Comparison of ENCODE assay signal across 28 cellular contexts in genomic region chr4:174517502-174517901, GRCh38. TPM values are rescaled to one million over a fixed set of nuclear protein-coding genes. Genes with fewer than 3 reads are reported as not detected.
"Had no signal": no experiment of that assay in that cellular context is flagged by ENCODE, and none has a peak within 500 bp of the region (broad histone marks: within the 10 kb centered on the region; RNA-seq: fewer than 3 reads in every experiment).

No MANE protein-coding gene starts in this region.

- H3K27me3 ChIP-seq: hepatocyte, upper lobe of left lung had no signal

- FAIRE-seq: astrocyte, TTC549 had no signal

- H3K4me3 ChIP-seq: hepatocyte, spleen, thoracic aorta had no signal

- H3K4me3 Mint-ChIP-seq: activated naive CD8-positive, alpha-beta T cell; activated T-cell treated with anti-CD3 and anti-CD28 coated beads, Interleukin-2, amount 50 U/mL, for 4 hours; immature natural killer cell; mesothelial cell of epicardium; natural killer cell had no signal

- H3K36me3 Mint-ChIP-seq: activated naive CD8-positive, alpha-beta T cell; natural killer cell had no signal

- H3K27ac ChIP-seq: hepatocyte, thoracic aorta had no signal

- H3K27ac Mint-ChIP-seq: activated naive CD8-positive, alpha-beta T cell; activated T-helper 2 cell treated with anti-CD3 and anti-CD28 coated beads, Interferon-gamma antibody, Interleukin-2, Interleukin-4, amounts not matched to agents 10 μg/mL and 5 μg/mL and 100 μg/mL, durations not matched to agents 14 hours and 24 hours and 36 hours; immature natural killer cell; mesothelial cell of epicardium; progenitor cell of endocrine pancreas had no signal

- DNase-seq: activated CD4-positive, alpha-beta T cell treated with anti-CD3 and anti-CD28 coated beads for 4 hours; activated CD4-positive, alpha-beta T cell treated with anti-CD3 and anti-CD28 coated beads, Interleukin-2, amount 50 U/mL, for 48 hours; activated CD4-positive, CD25-positive, alpha-beta regulatory T cell; activated CD8-positive, alpha-beta memory T cell treated with anti-CD3 and anti-CD28 coated beads, Interleukin-2, amount 50 U/mL, for 48 hours; activated naive CD4-positive, alpha-beta T cell; activated T-cell treated with anti-CD3 and anti-CD28 coated beads, Interleukin-2, amount 50 U/mL, for 4 hours; central memory CD4-positive, alpha-beta T cell; dermis blood vessel endothelial cell; effector CD8-positive, alpha-beta T cell; foreskin melanocyte; immature natural killer cell; mammary epithelial cell; natural killer cell; retina; spleen; stimulated activated CD4-positive, alpha-beta T cell treated with anti-CD3 and anti-CD28 coated beads, Interleukin-4, amount 100 ng/mL, for 1 hour; stimulated activated naive CD4-positive, alpha-beta T cell treated with Interleukin-2 at 50 U/mL for 16 hours; upper lobe of left lung had no signal

- H3K9me3 Mint-ChIP-seq: activated T-helper 2 cell treated with anti-CD3 and anti-CD28 coated beads, Interferon-gamma antibody, Interleukin-2, Interleukin-4, amounts not matched to agents 10 μg/mL and 5 μg/mL and 100 μg/mL, durations not matched to agents 14 hours and 24 hours and 36 hours; immature natural killer cell; natural killer cell had no signal

- H3K36me3 ChIP-seq: spleen, thoracic aorta, upper lobe of left lung had no signal

- ATAC-seq: activated T-cell treated with anti-CD3 and anti-CD28 coated beads, Interleukin-2, amount 50 U/mL, for 4 hours; left lobe of liver; natural killer cell had no signal

- H3K9me3 ChIP-seq: spleen, thoracic aorta, upper lobe of left lung had no signal

RNA-seq across cellular contexts. Expression of gene HPGD, which starts 4.8 kb away (rescaled TPM):
- total RNA-seq: osteocyte had no signal
